ENCODE assay signal across 22 cellular contexts in the genomic region with DNA sequence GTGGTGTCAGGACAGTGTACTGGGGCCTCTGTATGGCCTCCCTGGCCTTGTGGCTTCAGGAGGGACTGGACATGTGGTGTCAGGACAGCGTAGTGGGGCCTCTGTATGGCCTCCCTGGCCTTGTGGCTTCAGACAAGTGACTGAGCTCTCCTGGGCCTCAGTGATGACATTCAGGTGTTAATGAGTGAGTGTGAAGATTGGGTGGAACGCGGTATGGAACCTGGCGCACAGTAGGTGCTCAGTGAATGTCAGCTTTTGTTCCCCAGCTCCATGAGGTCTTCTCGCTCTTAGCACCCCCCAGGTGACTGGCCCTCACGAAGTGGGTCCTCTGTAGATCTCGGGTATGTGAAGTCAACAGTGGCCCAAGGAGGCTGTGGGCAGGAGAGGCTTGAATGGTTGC.
A peak's percentile ranks its signal among the peaks of the same experiment; 100 is the strongest.
DNase-seq lines count a peak whose midpoint lies in the region; ATAC-seq and TF ChIP-seq lines count a peak whose summit lies in the region.
"Had no signal": no experiment of that assay in that cellular context is flagged by ENCODE, and none has a peak within 500 bp of the region (broad histone marks: within the 10 kb centered on the region; RNA-seq: fewer than 3 reads in every experiment).

No MANE protein-coding gene starts in this region.

- no peaks in the 10 kb centered on the region for H3K27me3 Mint-ChIP-seq in activated CD8-positive, alpha-beta memory T cell treated with anti-CD3 and anti-CD28 coated beads, Interleukin-2, amount 10 ng/mL, durations not matched to agents 7 days and 5 days
- H3K27me3 Mint-ChIP-seq in activated T-helper 1 cell treated with anti-CD3 and anti-CD28 coated beads, Interleukin-12 subunit alpha, Interleukin-12 subunit beta, Interleukin-2, Interleukin-4 antibody, amounts not matched to agents 30 ng/mL and 10 ng/mL and 1 ng/mL, durations not matched to agents 14 hours and 24 hours and 36 hours (ENCODE audit: insufficient read depth): no peaks in the 10 kb centered on the region
- no peaks in the 10 kb centered on the region for H3K27me3 Mint-ChIP-seq in memory B cell
- H3K27me3 Mint-ChIP-seq in neural progenitor cell (ENCODE audit: insufficient read depth, low read depth): no peaks in the 10 kb centered on the region
- H3K27me3 Mint-ChIP-seq: CD4-positive, alpha-beta memory T cell had no signal

- H3K4me2 ChIP-seq in neural progenitor cell: no peak overlapping the region

- intact Hi-C loops in activated T-helper 1 cell treated with anti-CD3 and anti-CD28 coated beads, Interleukin-12 subunit alpha, Interleukin-12 subunit beta, Interleukin-2, Interleukin-4 antibody, amounts not matched to agents 30 ng/mL and 10 ng/mL and 1 ng/mL, durations not matched to agents 14 hours and 24 hours and 36 hours (cut with micrococcal nuclease): no loop called here

- H3K27ac Mint-ChIP-seq in activated CD8-positive, alpha-beta memory T cell treated with anti-CD3 and anti-CD28 coated beads, Interleukin-2, amount 10 ng/mL, durations not matched to agents 7 days and 5 days: no peak overlapping the region
- peak overlapping the region; percentile 9 for H3K27ac Mint-ChIP-seq in activated T-helper 1 cell treated with anti-CD3 and anti-CD28 coated beads, Interleukin-12 subunit alpha, Interleukin-12 subunit beta, Interleukin-2, Interleukin-4 antibody, amounts not matched to agents 30 ng/mL and 10 ng/mL and 1 ng/mL, durations not matched to agents 14 hours and 24 hours and 36 hours
- H3K27ac Mint-ChIP-seq in memory B cell (peak overlapping the region; percentile 89), neural progenitor cell (no peak overlapping the region)

- no peak overlapping the region for H3K9ac ChIP-seq in neural progenitor cell

- TF ChIP-seq CTCF in neural progenitor cell (IDR thresholded peaks at IDR 0.05): no peak

- H2AFZ ChIP-seq in neural progenitor cell (replicated peaks): no peak overlapping the region

- no peaks in the 10 kb centered on the region for H3K9me3 Mint-ChIP-seq in activated CD8-positive, alpha-beta memory T cell treated with anti-CD3 and anti-CD28 coated beads, Interleukin-2, amount 10 ng/mL, durations not matched to agents 7 days and 5 days (ENCODE audit: low read depth)
- H3K9me3 Mint-ChIP-seq in activated T-helper 1 cell treated with anti-CD3 and anti-CD28 coated beads, Interleukin-12 subunit alpha, Interleukin-12 subunit beta, Interleukin-2, Interleukin-4 antibody, amounts not matched to agents 30 ng/mL and 10 ng/mL and 1 ng/mL, durations not matched to agents 14 hours and 24 hours and 36 hours: peaks cover 7% of the 10 kb centered on the region
- H3K9me3 Mint-ChIP-seq in memory B cell (no peaks in the 10 kb centered on the region), neural progenitor cell (peaks cover 12% of the 10 kb centered on the region)

- CTCF ChIA-PET in activated CD8-positive, alpha-beta memory T cell treated with anti-CD3 and anti-CD28 coated beads, Interleukin-2, amount 10 ng/mL, durations not matched to agents 7 days and 5 days (lab: Charles Lee): no interaction called here

- no peak overlapping the region for H3K4me3 ChIP-seq in neural progenitor cell
- H3K4me3 ChIP-seq: HAP-1, Peyer's patch, SJSA1 had no signal

- H4K20me1 ChIP-seq in neural progenitor cell (ENCODE audit: low read depth): no peaks in the 10 kb centered on the region

- H3K4me1 ChIP-seq in neural progenitor cell: no peaks in the 10 kb centered on the region
- H3K4me1 ChIP-seq: BE2C, HAP-1 had no signal

- peak; percentile 14 for DNase-seq in activated CD8-positive, alpha-beta memory T cell treated with anti-CD3 and anti-CD28 coated beads, Interleukin-2, amount 10 ng/mL, durations not matched to agents 7 days and 5 days
- no peak for DNase-seq in activated CD8-positive, alpha-beta memory T cell treated with anti-CD3 and anti-CD28 coated beads, Interleukin-2, amount 50 U/mL, for 4 hours
- no peak for DNase-seq in activated T-helper 1 cell treated with anti-CD3 and anti-CD28 coated beads, Interleukin-12 subunit alpha, Interleukin-12 subunit beta, Interleukin-2, Interleukin-4 antibody, amounts not matched to agents 30 ng/mL and 10 ng/mL and 1 ng/mL, durations not matched to agents 14 hours and 24 hours and 36 hours (ENCODE audit: low spot score)
- DNase-seq in memory B cell (ENCODE audit: low spot score in 2 of 2) (no peak), NCI-H2196 treated with DMSO at 0.1 percent for 48 hours (lab: John Stamatoyannopoulos, UW; ENCODE audit: unreplicated experiment) (no peak), neural progenitor cell (ENCODE audit: low spot score) (no peak), dedifferentiated amniotic fluid mesenchymal stem cell (ENCODE audit: extremely low spot score) (no peak)
- DNase-seq: BE2C; CD4-positive, alpha-beta memory T cell; DMS53; EL; IMR-90; MM.1S; NCI-H1092; NCI-H146; NCI-H2029 treated with DMSO at 0.1 percent for 48 hours; NCI-H2171; NCI-H446 treated with DMSO at 0.1 percent for 48 hours had no signal

- H3K27me3 ChIP-seq in neural progenitor cell: no peaks in the 10 kb centered on the region
- H3K27me3 ChIP-seq: BE2C, Peyer's patch, SJSA1 had no signal

- no peaks in the 10 kb centered on the region for H3F3A ChIP-seq in neural progenitor cell (ENCODE audit: low read depth)

- H3K79me2 ChIP-seq in neural progenitor cell (ENCODE audit: low read depth): no peaks in the 10 kb centered on the region

- H3K4me1 Mint-ChIP-seq in activated CD8-positive, alpha-beta memory T cell treated with anti-CD3 and anti-CD28 coated beads, Interleukin-2, amount 10 ng/mL, durations not matched to agents 7 days and 5 days: no peaks in the 10 kb centered on the region
- no peaks in the 10 kb centered on the region for H3K4me1 Mint-ChIP-seq in activated T-helper 1 cell treated with anti-CD3 and anti-CD28 coated beads, Interleukin-12 subunit alpha, Interleukin-12 subunit beta, Interleukin-2, Interleukin-4 antibody, amounts not matched to agents 30 ng/mL and 10 ng/mL and 1 ng/mL, durations not matched to agents 14 hours and 24 hours and 36 hours (ENCODE audit: low read depth)
- H3K4me1 Mint-ChIP-seq in memory B cell (peaks cover 31% of the 10 kb centered on the region), neural progenitor cell (no peaks in the 10 kb centered on the region)

- H3K36me3 ChIP-seq in neural progenitor cell: no peaks in the 10 kb centered on the region
- H3K36me3 ChIP-seq: BE2C, HAP-1, Peyer's patch, SJSA1 had no signal

- no peak for ATAC-seq in activated CD8-positive, alpha-beta memory T cell treated with anti-CD3 and anti-CD28 coated beads, Interleukin-2, amount 10 ng/mL, durations not matched to agents 7 days and 5 days
- no peak for ATAC-seq in memory B cell (ENCODE audit: low read depth)

- peaks cover 24% of the 10 kb centered on the region for H3K36me3 Mint-ChIP-seq in activated CD8-positive, alpha-beta memory T cell treated with anti-CD3 and anti-CD28 coated beads, Interleukin-2, amount 10 ng/mL, durations not matched to agents 7 days and 5 days
- peaks cover 8% of the 10 kb centered on the region for H3K36me3 Mint-ChIP-seq in activated T-helper 1 cell treated with anti-CD3 and anti-CD28 coated beads, Interleukin-12 subunit alpha, Interleukin-12 subunit beta, Interleukin-2, Interleukin-4 antibody, amounts not matched to agents 30 ng/mL and 10 ng/mL and 1 ng/mL, durations not matched to agents 14 hours and 24 hours and 36 hours (ENCODE audit: low read depth)
- H3K36me3 Mint-ChIP-seq in memory B cell (peaks cover 11% of the 10 kb centered on the region), neural progenitor cell (peaks cover 2% of the 10 kb centered on the region)

- H3K4me3 Mint-ChIP-seq in activated CD8-positive, alpha-beta memory T cell treated with anti-CD3 and anti-CD28 coated beads, Interleukin-2, amount 10 ng/mL, durations not matched to agents 7 days and 5 days: no peak overlapping the region
- H3K4me3 Mint-ChIP-seq in activated T-helper 1 cell treated with anti-CD3 and anti-CD28 coated beads, Interleukin-12 subunit alpha, Interleukin-12 subunit beta, Interleukin-2, Interleukin-4 antibody, amounts not matched to agents 30 ng/mL and 10 ng/mL and 1 ng/mL, durations not matched to agents 14 hours and 24 hours and 36 hours: no peak overlapping the region
- H3K4me3 Mint-ChIP-seq in memory B cell: peak overlapping the region; percentile 67
- H3K4me3 Mint-ChIP-seq in neural progenitor cell: no peak overlapping the region
- H3K4me3 Mint-ChIP-seq: CD4-positive, alpha-beta memory T cell had no signal

- H3K9me3 ChIP-seq in neural progenitor cell (ENCODE audit: low read depth): no peaks in the 10 kb centered on the region
- H3K9me3 ChIP-seq: BE2C, HAP-1, Peyer's patch, SJSA1 had no signal

- no peak overlapping the region for H3K27ac ChIP-seq in neural progenitor cell
- H3K27ac ChIP-seq: HL-60, Peyer's patch, SJSA1 had no signal

Comparison
In these comparisons a context has a peak if more than half of its experiments do, and no peak if none do; other contexts are left out.
1. H3K27ac Mint-ChIP-seq: peak in activated T-helper 1 cell treated with anti-CD3 and anti-CD28 coated beads, Interleukin-12 subunit alpha, Interleukin-12 subunit beta, Interleukin-2, Interleukin-4 antibody, amounts not matched to agents 30 ng/mL and 10 ng/mL and 1 ng/mL, durations not matched to agents 14 hours and 24 hours and 36 hours (single experiment) and memory B cell (single experiment); none in activated CD8-positive, alpha-beta memory T cell treated with anti-CD3 and anti-CD28 coated beads, Interleukin-2, amount 10 ng/mL, durations not matched to agents 7 days and 5 days (single experiment) and neural progenitor cell (single experiment).